ENCODE assay signal across 9 cellular contexts in genomic region chr1:63731117-63732043, GRCh38. TPM values are rescaled to one million over a fixed set of nuclear protein-coding genes. Genes with fewer than 3 reads are reported as not detected.
DNase-seq lines count a peak whose midpoint lies in the region; ATAC-seq and TF ChIP-seq lines count a peak whose summit lies in the region.
"Had no signal": no experiment of that assay in that cellular context is flagged by ENCODE, and none has a peak within 500 bp of the region (broad histone marks: within the 10 kb centered on the region; RNA-seq: fewer than 3 reads in every experiment).

No MANE protein-coding gene starts in this region.

- H3K36me3 ChIP-seq in left ventricle myocardium inferior, result no peaks in the 10 kb centered on the region

- DNase-seq in GM04503 (ENCODE audit: low read depth), result peak; percentile 96
- DNase-seq in T1000 (lab: John Stamatoyannopoulos, UW), result peak; percentile 88
- no peak for DNase-seq in left ventricle myocardium inferior
- peak; percentile 96 for DNase-seq in skeletal muscle cell (ENCODE audit: low read depth)
- DNase-seq in activated naive CD4-positive, alpha-beta T cell treated with anti-CD3 and anti-CD28 coated beads, Interleukin-2, amount 50 U/mL, for 16 hours, result no peak
- no peak for DNase-seq in NCI-H526 treated with DMSO at 0.1 percent for 48 hours (lab: John Stamatoyannopoulos, UW)
- DNase-seq: activated naive CD4-positive, alpha-beta T cell treated with anti-CD3 and anti-CD28 coated beads for 36 hours had no signal

- no peaks in the 10 kb centered on the region for H3K4me1 ChIP-seq in left ventricle myocardium inferior

- H3K27ac ChIP-seq in left ventricle myocardium inferior (replicated peaks), result peak overlapping the region; percentile 2

- H3K9me3 ChIP-seq in left ventricle myocardium inferior (replicated peaks), result peaks cover 6% of the 10 kb centered on the region

- no peak for TF ChIP-seq CTCF in left ventricle myocardium inferior (IDR thresholded peaks at IDR 0.05; ENCODE audit: borderline replicate concordance)

- no peaks in the 10 kb centered on the region for H3K27me3 ChIP-seq in left ventricle myocardium inferior (ENCODE audit: low read depth)

- ATAC-seq in HG03457 (IDR thresholded peaks at IDR 0.05; ENCODE audit: unreplicated experiment) (no peak), HG03520 (IDR thresholded peaks at IDR 0.05; ENCODE audit: unreplicated experiment) (no peak)

- H3K4me3 ChIP-seq in left ventricle myocardium inferior, result no peak overlapping the region
- no peak overlapping the region for H3K4me3 ChIP-seq in skeletal muscle cell (ENCODE audit: low read depth, low read length)

- intact Hi-C loops in left ventricle myocardium inferior (cut with micrococcal nuclease), result no loop called here

RNA-seq across cellular contexts. Expression of gene ROR1, which starts 42.4 kb away (rescaled TPM):
- total RNA-seq in left ventricle myocardium inferior, result 14.0 TPM

Comparison
In these comparisons a context has a peak if more than half of its experiments do, and no peak if none do; other contexts are left out.
1. DNase-seq: peak in GM04503 (single experiment), T1000 (single experiment) and skeletal muscle cell (single experiment); none in left ventricle myocardium inferior (single experiment), activated naive CD4-positive, alpha-beta T cell treated with anti-CD3 and anti-CD28 coated beads, Interleukin-2, amount 50 U/mL, for 16 hours (single experiment) and NCI-H526 treated with DMSO at 0.1 percent for 48 hours (single experiment).